Comparison of ENCODE assay signal across 16 cellular contexts in genomic region chr7:105580022-105580740, GRCh38. TPM values are rescaled to one million over a fixed set of nuclear protein-coding genes. Genes with fewer than 3 reads are reported as not detected.
DNase-seq lines count a peak whose midpoint lies in the region; ATAC-seq and TF ChIP-seq lines count a peak whose summit lies in the region.
"Had no signal": no experiment of that assay in that cellular context is flagged by ENCODE, and none has a peak within 500 bp of the region (broad histone marks: within the 10 kb centered on the region; RNA-seq: fewer than 3 reads in every experiment).

No MANE protein-coding gene starts in this region.

- H3K9me3 Mint-ChIP-seq in activated CD4-positive, alpha-beta T cell treated with anti-CD3 and anti-CD28 coated beads for 36 hours (ENCODE audit: low read depth) = peaks cover 6% of the 10 kb centered on the region

- no peak overlapping the region for H3K27ac ChIP-seq in mammary epithelial cell (ENCODE audit: insufficient read depth, low read depth, low read length)
- H3K27ac ChIP-seq: pancreas, thoracic aorta had no signal

- dilution Hi-C loops in mammary epithelial cell (cut with HindIII; ENCODE audit: low sequenced_read_pairs) = no loop called here

- no peak for ATAC-seq in activated CD4-positive, alpha-beta T cell treated with anti-CD3 and anti-CD28 coated beads for 36 hours

- no peaks in the 10 kb centered on the region for H3K27me3 ChIP-seq in mammary epithelial cell (ENCODE audit: insufficient read depth, low read length)
- H3K27me3 ChIP-seq: pancreas had no signal

- CTCF ChIA-PET in activated CD4-positive, alpha-beta T cell treated with anti-CD3 and anti-CD28 coated beads for 36 hours (lab: Charles Lee) = interaction anchor here (0.6 to 1.0 kb wide), 4 partner anchors 9 to 598 kb away, joined by 3 read pairs; no protein-coding TSS in a partner anchor
- CTCF ChIA-PET in mammary epithelial cell (lab: Charles Lee; ENCODE audit: low non-redundant PET) = no interaction called here

- no peaks in the 10 kb centered on the region for H3K36me3 ChIP-seq in mammary epithelial cell (ENCODE audit: insufficient read depth, low read length)
- H3K36me3 ChIP-seq: pancreas, thoracic aorta had no signal

- TF ChIP-seq CTCF in retinal pigment epithelial cell (conservative IDR thresholded peaks at IDR 0.05; ENCODE audit: low read depth, low read length) (peak; percentile 26), mammary epithelial cell (conservative IDR thresholded peaks at IDR 0.05 in 1 of 2, IDR thresholded peaks at IDR 0.05 in 1 of 2; ENCODE audit: extremely low read depth in 1 of 2, insufficient read depth in 1 of 2, low read depth in 1 of 2, low read length in 2 of 2) (no peak)

- H3K4me2 ChIP-seq in mammary epithelial cell (ENCODE audit: insufficient read depth, low read depth, low read length) = no peak overlapping the region

- POLR2A ChIA-PET in activated CD4-positive, alpha-beta T cell treated with anti-CD3 and anti-CD28 coated beads for 36 hours (lab: Charles Lee) = interaction anchor here (0.6 kb wide), 1 partner anchor 187 kb away, joined by 4 read pairs; no protein-coding TSS in a partner anchor

- H3K4me3 ChIP-seq in retinal pigment epithelial cell (ENCODE audit: low read length) = no peak overlapping the region
- no peak overlapping the region for H3K4me3 ChIP-seq in mammary epithelial cell (replicated peaks in 1 of 3; ENCODE audit: insufficient read depth in 1 of 3, low read depth in 2 of 3, low read length in 3 of 3)

- H4K20me1 ChIP-seq in mammary epithelial cell (ENCODE audit: insufficient read depth, low read length) = no peaks in the 10 kb centered on the region

- no TSS peak for BruUV-seq in mammary epithelial cell (replicated peaks; lab: Mats Ljungman, UMichigan)

- in situ Hi-C loops in mammary epithelial cell (cut with MboI; ENCODE audit: low sequenced_read_pairs in 2 of 2) = no loop called here

- peak overlapping the region; percentile 65 for H3K4me3 Mint-ChIP-seq in activated CD4-positive, alpha-beta T cell treated with anti-CD3 and anti-CD28 coated beads for 36 hours

- H3K9ac ChIP-seq in mammary epithelial cell (ENCODE audit: insufficient read depth, low read length) = no peak overlapping the region

- no peaks in the 10 kb centered on the region for H3K36me3 Mint-ChIP-seq in activated CD4-positive, alpha-beta T cell treated with anti-CD3 and anti-CD28 coated beads for 36 hours (ENCODE audit: low read depth)

- no peak overlapping the region for H3K27ac Mint-ChIP-seq in activated CD4-positive, alpha-beta T cell treated with anti-CD3 and anti-CD28 coated beads for 36 hours
- H3K27ac Mint-ChIP-seq: immature natural killer cell had no signal

- no peak for DNase-seq in activated CD4-positive, alpha-beta T cell treated with anti-CD3 and anti-CD28 coated beads for 36 hours
- DNase-seq in activated CD4-positive, alpha-beta T cell treated with anti-CD3 and anti-CD28 coated beads, Interleukin-2, amount 50 U/mL, for 4 hours = no peak
- peak; percentile 62 for DNase-seq in NCI-H2227 treated with DMSO at 0.1 percent for 48 hours (lab: John Stamatoyannopoulos, UW)
- peak; percentile 24 for DNase-seq in dermis blood vessel endothelial cell
- DNase-seq in retinal pigment epithelial cell (ENCODE audit: low read depth) = no peak
- no peak for DNase-seq in NOMO-1 (lab: John Stamatoyannopoulos, UW; ENCODE audit: unreplicated experiment in 2 of 2)
- no peak for DNase-seq in mammary epithelial cell
- DNase-seq in activated CD4-positive, alpha-beta T cell treated with anti-CD3 and anti-CD28 coated beads for 48 hours = no peak
- DNase-seq: amniotic stem cell; immature natural killer cell; NCI-H2081 treated with DMSO at 0.1 percent for 48 hours; NK-92 treated with Interleukin-12 subunit alpha and Interleukin-12 subunit beta, amount 100 ng/mL, for 24 hours; pancreas had no signal

- H3K79me2 ChIP-seq in mammary epithelial cell (ENCODE audit: insufficient read depth, low read length) = no peaks in the 10 kb centered on the region

- H3K4me1 ChIP-seq in mammary epithelial cell (ENCODE audit: insufficient read depth, low read length) = peaks cover 3% of the 10 kb centered on the region
- H3K4me1 ChIP-seq: pancreas had no signal

- intact Hi-C loops in activated CD4-positive, alpha-beta T cell treated with anti-CD3 and anti-CD28 coated beads for 36 hours (cut with DNase I, micrococcal nuclease) = loop anchor here in 1 of 2 experiments (10.0 kb wide), 1 partner anchor 455 kb away; no protein-coding TSS in a partner anchor
- intact Hi-C loops in mammary epithelial cell (cut with micrococcal nuclease) = no loop called here

- H2AFZ ChIP-seq in mammary epithelial cell (ENCODE audit: low read depth, low read length) = no peak overlapping the region

- 83% methylated on average over 22 of the region's 22 CpGs for WGBS in mammary epithelial cell (ENCODE audit: low coverage, missing lambda C conversion rate)

- H3K9me3 ChIP-seq in mammary epithelial cell (replicated peaks; ENCODE audit: insufficient read depth, low read length) = no peaks in the 10 kb centered on the region
- H3K9me3 ChIP-seq: pancreas, thoracic aorta had no signal

- peaks cover 6% of the 10 kb centered on the region for H3K4me1 Mint-ChIP-seq in activated CD4-positive, alpha-beta T cell treated with anti-CD3 and anti-CD28 coated beads for 36 hours

- peaks cover 14% of the 10 kb centered on the region for H3K27me3 Mint-ChIP-seq in activated CD4-positive, alpha-beta T cell treated with anti-CD3 and anti-CD28 coated beads for 36 hours

RNA-seq across cellular contexts. Expression of gene EFCAB10, which starts 1.1 kb away (rescaled TPM):
- total RNA-seq in activated CD4-positive, alpha-beta T cell treated with anti-CD3 and anti-CD28 coated beads for 36 hours = not detected
- total RNA-seq in dermis blood vessel endothelial cell (not detected in 2 replicates), mammary epithelial cell (under 1 TPM in 1 of 2 donors, not detected in 1; 0.50 TPM)
- polyA plus RNA-seq in mammary epithelial cell = not detected
- polyA minus RNA-seq in mammary epithelial cell = not detected
- total RNA-seq: dermis microvascular lymphatic vessel endothelial cell, pancreas, SK-MEL-5, thoracic aorta had no signal
- polyA plus RNA-seq: immature natural killer cell had no signal

RNA-seq across cellular contexts. Expression of gene RINT1, which starts 48.2 kb away (rescaled TPM):
- 10 to 100 TPM; 21.2 to 26.2 TPM for total RNA-seq in activated CD4-positive, alpha-beta T cell treated with anti-CD3 and anti-CD28 coated beads for 36 hours
- total RNA-seq in dermis blood vessel endothelial cell (11.9 and 18.4 TPM in 2 replicates), mammary epithelial cell (10 to 100 TPM; 15.8 to 21.4 TPM)
- 11.9 TPM for polyA plus RNA-seq in mammary epithelial cell
- 23.2 TPM for polyA minus RNA-seq in mammary epithelial cell

RNA-seq across cellular contexts. Expression of gene PUS7, which starts 58.1 kb away (rescaled TPM):
- 10 to 100 TPM; 31.9 to 33.8 TPM for total RNA-seq in activated CD4-positive, alpha-beta T cell treated with anti-CD3 and anti-CD28 coated beads for 36 hours
- total RNA-seq in dermis blood vessel endothelial cell = 35.1 and 36.3 TPM in 2 replicates
- total RNA-seq in mammary epithelial cell = 10 to 100 TPM; 19.8 to 23.9 TPM
- 14.1 TPM for polyA plus RNA-seq in mammary epithelial cell
- polyA minus RNA-seq in mammary epithelial cell = 7.3 TPM

Comparison
In these comparisons a context has a peak if more than half of its experiments do, and no peak if none do; other contexts are left out.
1. DNase-seq: peak in NCI-H2227 treated with DMSO at 0.1 percent for 48 hours (single experiment) and dermis blood vessel endothelial cell (single experiment); none in activated CD4-positive, alpha-beta T cell treated with anti-CD3 and anti-CD28 coated beads for 36 hours (single experiment), activated CD4-positive, alpha-beta T cell treated with anti-CD3 and anti-CD28 coated beads, Interleukin-2, amount 50 U/mL, for 4 hours (0 of 2), retinal pigment epithelial cell (single experiment), NOMO-1 (0 of 2), mammary epithelial cell (single experiment) and activated CD4-positive, alpha-beta T cell treated with anti-CD3 and anti-CD28 coated beads for 48 hours (single experiment).